ENCODE assay signal across 8 cellular contexts in genomic region chr1:52552236-52552504, GRCh38. TPM values are rescaled to one million over a fixed set of nuclear protein-coding genes. Genes with fewer than 3 reads are reported as not detected.
DNase-seq lines count a peak whose midpoint lies in the region; ATAC-seq and TF ChIP-seq lines count a peak whose summit lies in the region.

No MANE protein-coding gene starts in this region.

- peak overlapping the region; percentile 86 for H3K4me3 ChIP-seq in GM06990 (replicated peaks; ENCODE audit: low read depth, low read length)
- H3K4me3 ChIP-seq in naive thymus-derived CD4-positive, alpha-beta T cell (ENCODE audit: low read length): peak overlapping the region; percentile 95

- H3K27me3 Mint-ChIP-seq in naive thymus-derived CD4-positive, alpha-beta T cell: peaks cover 0 to 7% (median 0%) of the 10 kb centered on the region in 5 donors

- intact Hi-C loops in naive thymus-derived CD4-positive, alpha-beta T cell (cut with micrococcal nuclease): loop anchor here (1.0 to 10.0 kb wide), 19 partner anchors 21 to 1500 kb away; partner anchors contain the start of genes BTF3L4 (in 2 of the 2), ECHDC2 (in 2 of the 2), NRDC (in 2 of the 2) and CPT2 (in 1 of the 2)

- H3K9me3 Mint-ChIP-seq in naive thymus-derived CD4-positive, alpha-beta T cell: no peaks in the 10 kb centered on the region

- H3K4me1 ChIP-seq in naive thymus-derived CD4-positive, alpha-beta T cell (ENCODE audit: control insufficient read depth in 2 of 2, insufficient read depth in 2 of 2, low read length in 2 of 2): peaks cover 0 to 40% of the 10 kb centered on the region in 2 donors

- CTCF ChIA-PET in naive thymus-derived CD4-positive, alpha-beta T cell (lab: Charles Lee): no interaction called here

- no peaks in the 10 kb centered on the region for H3K36me3 ChIP-seq in GM06990 (ENCODE audit: control insufficient read depth, insufficient read depth, low read length)
- H3K36me3 ChIP-seq in naive thymus-derived CD4-positive, alpha-beta T cell (ENCODE audit: control insufficient read depth in 2 of 3, insufficient read depth in 3 of 3, low read length in 3 of 3): peaks cover 0 to 9% (median 0%) of the 10 kb centered on the region in 3 experiments

- DNase-seq in GM06990 (ENCODE audit: extremely low read depth, insufficient read length): peak; percentile 48
- peak; percentile 62 for DNase-seq in NCI-H748 treated with DMSO at 0.1 percent for 48 hours (lab: John Stamatoyannopoulos, UW)
- DNase-seq in activated CD8-positive, alpha-beta memory T cell treated with anti-CD3 and anti-CD28 coated beads for 24 hours: peak; percentile 78
- peak; percentile 58 for DNase-seq in epithelial cell of prostate (ENCODE audit: low read depth, low spot score)
- DNase-seq in naive thymus-derived CD4-positive, alpha-beta T cell: peak; percentile 45 to 90 (median 84)
- peak; percentile 57 to 88 (median 76) for DNase-seq in stimulated activated naive CD4-positive, alpha-beta T cell (lab: John Stamatoyannopoulos, UW)
- DNase-seq in inferior parietal cortex (ENCODE audit: extremely low spot score): no peak

- ATAC-seq in HG02763 (IDR thresholded peaks at IDR 0.05; ENCODE audit: unreplicated experiment): peak; percentile 29
- ATAC-seq in naive thymus-derived CD4-positive, alpha-beta T cell: peak; percentile 67

- no peaks in the 10 kb centered on the region for H3K27me3 ChIP-seq in GM06990 (replicated peaks; ENCODE audit: control insufficient read depth, insufficient read depth, low read length)
- no peaks in the 10 kb centered on the region for H3K27me3 ChIP-seq in naive thymus-derived CD4-positive, alpha-beta T cell (ENCODE audit: control insufficient read depth in 2 of 2, insufficient read depth in 2 of 2, low read length in 2 of 2)

- TF ChIP-seq CTCF in GM06990 (IDR thresholded peaks at IDR 0.05; ENCODE audit: insufficient read depth, low read length, poor library complexity, severe bottlenecking): no peak

- H3K27ac Mint-ChIP-seq in naive thymus-derived CD4-positive, alpha-beta T cell: no peak overlapping the region

- H3K9me3 ChIP-seq in naive thymus-derived CD4-positive, alpha-beta T cell (ENCODE audit: control insufficient read depth in 2 of 3, low read length in 3 of 3): no peaks in the 10 kb centered on the region

- H3K36me3 Mint-ChIP-seq in naive thymus-derived CD4-positive, alpha-beta T cell: peaks cover 0 to 11% (median 0%) of the 10 kb centered on the region in 5 donors

- peaks cover 26 to 57% (median 49%) of the 10 kb centered on the region in 7 donors for H3K4me1 Mint-ChIP-seq in naive thymus-derived CD4-positive, alpha-beta T cell

- POLR2A ChIA-PET in naive thymus-derived CD4-positive, alpha-beta T cell (lab: Charles Lee): interaction anchor here (1.2 to 2.2 kb wide), 5 partner anchors 46 to 113 kb away, joined by 5 to 14 read pairs (median 6); partner anchors contain the start of gene SHISAL2A

- H3K4me3 Mint-ChIP-seq in naive thymus-derived CD4-positive, alpha-beta T cell: no peak overlapping the region

- H3K27ac ChIP-seq in epithelial cell of prostate: peak overlapping the region; percentile 79
- peak overlapping the region; percentile 91 for H3K27ac ChIP-seq in naive thymus-derived CD4-positive, alpha-beta T cell (ENCODE audit: low read depth, low read length)

RNA-seq across cellular contexts. Expression of gene TUT4, which starts 0.7 kb away (rescaled TPM):
- 100 to 1,000 TPM in 4 of 5 experiments, 10 to 100 TPM in 1; 80.4 to 169 (median 139) TPM for total RNA-seq in naive thymus-derived CD4-positive, alpha-beta T cell
- polyA plus RNA-seq in naive thymus-derived CD4-positive, alpha-beta T cell: 10 to 100 TPM; 32.8 to 50.4 TPM

RNA-seq across cellular contexts. Expression of gene GPX7, which starts 50.0 kb away (rescaled TPM):
- 10 to 100 TPM; 14.8 to 32.8 (median 29.2) TPM for total RNA-seq in naive thymus-derived CD4-positive, alpha-beta T cell
- polyA plus RNA-seq in naive thymus-derived CD4-positive, alpha-beta T cell: 10 to 100 TPM; 46.0 to 51.6 TPM
